In genomic region chr2:29751390-29751789, GRCh38 we compare ENCODE assay signal across 22 cellular contexts.
A peak's percentile ranks its signal among the peaks of the same experiment; 100 is the strongest.
DNase-seq lines count a peak whose midpoint lies in the region; ATAC-seq and TF ChIP-seq lines count a peak whose summit lies in the region.
"Had no signal": no experiment of that assay in that cellular context is flagged by ENCODE, and none has a peak within 500 bp of the region (broad histone marks: within the 10 kb centered on the region; RNA-seq: fewer than 3 reads in every experiment).

No MANE protein-coding gene starts in this region.

- no peaks in the 10 kb centered on the region for H4K20me1 ChIP-seq in mammary epithelial cell (ENCODE audit: insufficient read depth, low read length)
- H4K20me1 ChIP-seq: BLaER1 had no signal

- no peak overlapping the region for H3K27ac Mint-ChIP-seq in activated naive CD4-positive, alpha-beta T cell treated with anti-CD3 and anti-CD28 coated beads, Interleukin-2, amount 50 U/mL, for 72 hours
- H3K27ac Mint-ChIP-seq: activated CD8-positive, alpha-beta T cell treated with anti-CD3 and anti-CD28 coated beads for 36 hours; activated naive CD4-positive, alpha-beta T cell treated with anti-CD3 and anti-CD28 coated beads, Interleukin-2, amount 10 ng/mL, durations not matched to agents 7 days and 5 days; activated T-cell treated with anti-CD3 and anti-CD28 coated beads, Interleukin-2, amount 50 U/mL, for 24 hours; stimulated activated memory B cell treated with anti-CD40 and anti-IgM and Interleukin-4, amounts not matched to agents 10 μg/mL and 1 μg/mL and 100 μg/mL, for 72 hours had no signal

- ATAC-seq in GM18909 (IDR thresholded peaks at IDR 0.05; ENCODE audit: poor library complexity, unreplicated experiment) (peak; percentile 52), GM21723 (IDR thresholded peaks at IDR 0.05; ENCODE audit: unreplicated experiment) (peak; percentile 53), HG03159 (IDR thresholded peaks at IDR 0.05; ENCODE audit: unreplicated experiment) (peak; percentile 53)
- ATAC-seq in activated naive CD4-positive, alpha-beta T cell treated with anti-CD3 and anti-CD28 coated beads, Interleukin-2, amount 50 U/mL, for 72 hours, result no peak
- ATAC-seq: activated CD8-positive, alpha-beta T cell treated with anti-CD3 and anti-CD28 coated beads for 36 hours; heart left ventricle; stimulated activated memory B cell treated with anti-CD40 and anti-IgM and Interleukin-4, amounts not matched to agents 10 μg/mL and 1 μg/mL and 100 μg/mL, for 72 hours had no signal

- dilution Hi-C loops in mammary epithelial cell (cut with HindIII; ENCODE audit: low sequenced_read_pairs), result no loop called here

- no peaks in the 10 kb centered on the region for H3K27me3 ChIP-seq in A673 (replicated peaks; ENCODE audit: insufficient read depth, low read depth, low read length, poor library complexity)
- no peaks in the 10 kb centered on the region for H3K27me3 ChIP-seq in mammary epithelial cell (ENCODE audit: insufficient read depth, low read length)
- H3K27me3 ChIP-seq: BLaER1, heart left ventricle had no signal

- no peak overlapping the region for H2AFZ ChIP-seq in mammary epithelial cell (ENCODE audit: low read depth, low read length)

- CTCF ChIA-PET in A673 (lab: Charles Lee) (interaction anchor here (0.8 kb wide), 1 partner anchor 313 kb away, joined by 7 read pairs; no protein-coding TSS in a partner anchor), mammary epithelial cell (lab: Charles Lee; ENCODE audit: low non-redundant PET) (no interaction called here)

- H3K36me3 Mint-ChIP-seq in activated naive CD4-positive, alpha-beta T cell treated with anti-CD3 and anti-CD28 coated beads, Interleukin-2, amount 50 U/mL, for 72 hours, result no peaks in the 10 kb centered on the region
- H3K36me3 Mint-ChIP-seq: activated naive CD4-positive, alpha-beta T cell treated with anti-CD3 and anti-CD28 coated beads, Interleukin-2, amount 10 ng/mL, durations not matched to agents 7 days and 5 days; stimulated activated memory B cell treated with anti-CD40 and anti-IgM and Interleukin-4, amounts not matched to agents 10 μg/mL and 1 μg/mL and 100 μg/mL, for 72 hours had no signal

- no peak for TF ChIP-seq CTCF in A673 (conservative IDR thresholded peaks at IDR 0.05; ENCODE audit: low read depth, low read length)
- TF ChIP-seq CTCF in mammary epithelial cell (conservative IDR thresholded peaks at IDR 0.05 in 1 of 2, IDR thresholded peaks at IDR 0.05 in 1 of 2; ENCODE audit: extremely low read depth in 1 of 2, insufficient read depth in 1 of 2, low read depth in 1 of 2, low read length in 2 of 2), result no peak

- peak overlapping the region; percentile 24 for H3K27ac ChIP-seq in A673 (ENCODE audit: low read depth, low read length, poor library complexity, severe bottlenecking)
- no peak overlapping the region for H3K27ac ChIP-seq in mammary epithelial cell (ENCODE audit: insufficient read depth, low read depth, low read length)
- H3K27ac ChIP-seq: BLaER1, heart left ventricle, KMS-11 had no signal

- no peaks in the 10 kb centered on the region for H3K9me3 Mint-ChIP-seq in activated naive CD4-positive, alpha-beta T cell treated with anti-CD3 and anti-CD28 coated beads, Interleukin-2, amount 50 U/mL, for 72 hours
- H3K9me3 Mint-ChIP-seq: activated CD8-positive, alpha-beta T cell treated with anti-CD3 and anti-CD28 coated beads for 36 hours; activated naive CD4-positive, alpha-beta T cell treated with anti-CD3 and anti-CD28 coated beads, Interleukin-2, amount 10 ng/mL, durations not matched to agents 7 days and 5 days; activated T-cell treated with anti-CD3 and anti-CD28 coated beads, Interleukin-2, amount 50 U/mL, for 24 hours had no signal

- WGBS in mammary epithelial cell (ENCODE audit: low coverage, missing lambda C conversion rate), result 95% methylated on average over 6 of the region's 6 CpGs

- no peaks in the 10 kb centered on the region for H3K79me2 ChIP-seq in mammary epithelial cell (ENCODE audit: insufficient read depth, low read length)

- BruUV-seq in A673 (replicated peaks; lab: Mats Ljungman, UMichigan), result no TSS peak
- BruUV-seq in mammary epithelial cell (replicated peaks; lab: Mats Ljungman, UMichigan), result no TSS peak

- DNase-seq in A673 (ENCODE audit: low spot score), result no peak
- DNase-seq in activated naive CD4-positive, alpha-beta T cell treated with anti-CD3 and anti-CD28 coated beads, Interleukin-2, amount 50 U/mL, for 72 hours (ENCODE audit: low spot score in 2 of 2), result no peak
- DNase-seq in mammary epithelial cell, result no peak
- DNase-seq in NCI-H2196 (lab: John Stamatoyannopoulos, UW; ENCODE audit: unreplicated experiment), result no peak
- DNase-seq in stimulated activated CD4-positive, alpha-beta T cell treated with anti-CD3 and anti-CD28 coated beads, Interleukin-4, amount 100 ng/mL, for 4 hours, result no peak
- DNase-seq: 8988T; activated CD8-positive, alpha-beta T cell treated with anti-CD3 and anti-CD28 coated beads for 36 hours; activated naive CD4-positive, alpha-beta T cell treated with anti-CD3 and anti-CD28 coated beads, Interleukin-2, amount 10 ng/mL, durations not matched to agents 7 days and 5 days; activated T-cell treated with anti-CD3 and anti-CD28 coated beads, Interleukin-2, amount 50 U/mL, for 24 hours; heart left ventricle; NCI-H1105 treated with DMSO at 0.1 percent for 48 hours; NCI-H526 treated with DMSO at 0.1 percent for 48 hours; retina; SHP77; stimulated activated CD4-positive, alpha-beta T cell treated with anti-CD3 and anti-CD28 coated beads, Interleukin-12 subunit alpha, Interleukin-12 subunit beta, amount 100 ng/mL, for 4 hours had no signal

- no peaks in the 10 kb centered on the region for H3K36me3 ChIP-seq in A673 (ENCODE audit: insufficient read depth, low read length, poor library complexity, severe bottlenecking)
- H3K36me3 ChIP-seq in mammary epithelial cell (ENCODE audit: insufficient read depth, low read length), result no peaks in the 10 kb centered on the region
- H3K36me3 ChIP-seq: BLaER1, HAP-1, heart left ventricle had no signal

- intact Hi-C loops in A673 (cut with micrococcal nuclease; ENCODE audit: unreplicated experiment), result loop anchor here (2.0 to 5.0 kb wide), 2 partner anchors 354 to 375 kb away; no protein-coding TSS in a partner anchor
- intact Hi-C loops in mammary epithelial cell (cut with micrococcal nuclease), result no loop called here

- in situ Hi-C loops in mammary epithelial cell (cut with MboI; ENCODE audit: low sequenced_read_pairs in 2 of 2), result no loop called here

- no peak overlapping the region for H3K4me3 ChIP-seq in A673 (ENCODE audit: low read depth, low read length, poor library complexity, severe bottlenecking)
- no peak overlapping the region for H3K4me3 ChIP-seq in mammary epithelial cell (replicated peaks in 1 of 3; ENCODE audit: insufficient read depth in 1 of 3, low read depth in 2 of 3, low read length in 3 of 3)
- H3K4me3 ChIP-seq: BLaER1, HAP-1, heart left ventricle had no signal

- H3K4me1 ChIP-seq in A673 (ENCODE audit: insufficient read depth, low read length, poor library complexity, severe bottlenecking), result peaks cover 22% of the 10 kb centered on the region
- peaks cover 22% of the 10 kb centered on the region for H3K4me1 ChIP-seq in mammary epithelial cell (ENCODE audit: insufficient read depth, low read length)
- H3K4me1 ChIP-seq: HAP-1, heart left ventricle had no signal

- POLR2A ChIA-PET in A673 (lab: Charles Lee; ENCODE audit: low non-redundant PET), result no interaction called here

- no peak overlapping the region for H3K9ac ChIP-seq in mammary epithelial cell (ENCODE audit: insufficient read depth, low read length)
- H3K9ac ChIP-seq: BLaER1, KMS-11 had no signal

- no peak overlapping the region for H3K4me2 ChIP-seq in mammary epithelial cell (ENCODE audit: insufficient read depth, low read depth, low read length)
- H3K4me2 ChIP-seq: BLaER1, KMS-11 had no signal

- H3K9me3 ChIP-seq in A673 (ENCODE audit: low read depth, low read length, poor library complexity, severe bottlenecking) (no peaks in the 10 kb centered on the region), mammary epithelial cell (replicated peaks; ENCODE audit: insufficient read depth, low read length) (no peaks in the 10 kb centered on the region)
- H3K9me3 ChIP-seq: BLaER1, HAP-1, heart left ventricle had no signal

Comparison
In these comparisons a context has a peak if more than half of its experiments do, and no peak if none do; other contexts are left out.
1. ATAC-seq: peak in GM18909 (single experiment), GM21723 (single experiment) and HG03159 (single experiment); none in activated naive CD4-positive, alpha-beta T cell treated with anti-CD3 and anti-CD28 coated beads, Interleukin-2, amount 50 U/mL, for 72 hours (0 of 2).